In the genomic region with DNA sequence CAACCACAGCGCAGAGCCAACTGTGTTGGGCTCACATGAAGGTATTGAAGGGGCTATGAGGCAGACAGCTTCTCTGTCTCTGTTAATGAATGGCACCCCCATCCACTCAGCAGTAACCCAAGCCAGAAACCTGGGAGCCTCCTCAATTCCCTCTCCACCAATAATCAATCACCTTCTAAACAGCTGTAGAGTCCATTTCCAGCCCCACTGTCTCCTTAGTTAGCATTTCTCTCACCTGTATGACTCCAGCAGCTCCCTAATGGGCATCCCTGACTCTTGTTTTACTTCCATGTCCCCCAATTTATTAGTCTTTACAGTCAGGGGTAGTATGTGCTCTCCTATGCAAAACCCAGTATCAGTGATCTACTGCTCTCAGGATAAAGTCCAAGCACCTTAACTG, we compare ENCODE assay signal across 25 cellular contexts. TPM values are rescaled to one million over a fixed set of nuclear protein-coding genes. Genes with fewer than 3 reads are reported as not detected.
DNase-seq lines count a peak whose midpoint lies in the region; ATAC-seq and TF ChIP-seq lines count a peak whose summit lies in the region.
"Had no signal": no experiment of that assay in that cellular context is flagged by ENCODE, and none has a peak within 500 bp of the region (broad histone marks: within the 10 kb centered on the region; RNA-seq: fewer than 3 reads in every experiment).

No MANE protein-coding gene starts in this region.

- no peak for DNase-seq in CD4-positive, CD25-positive, alpha-beta regulatory T cell
- DNase-seq in CD4-positive, alpha-beta T cell, result no peak
- no peak for DNase-seq in activated naive CD8-positive, alpha-beta T cell treated with anti-CD3 and anti-CD28 coated beads for 36 hours
- DNase-seq in mucosa of descending colon, result no peak
- DNase-seq in SIG-M5 treated with dmso at 0.1 percent for 504 hours (lab: John Stamatoyannopoulos, UW; ENCODE audit: unreplicated experiment), result no peak
- DNase-seq in SHP77 (lab: John Stamatoyannopoulos, UW), result no peak
- DNase-seq in NCI-H1436 (lab: John Stamatoyannopoulos, UW), result no peak
- DNase-seq: C1 segment of cervical spinal cord; DMS53; H7; Karpas-422; NCI-H1092 treated with DMSO at 0.1 percent for 48 hours; NCI-H146; NCI-H1930; NCI-H2107; NCI-H446; NCI-H524 treated with DMSO at 0.1 percent for 48 hours; NCI-H82; NK-92 treated with Interleukin-12 subunit alpha and Interleukin-12 subunit beta, amount 100 ng/mL, for 24 hours; SHP77 treated with DMSO at 0.1 percent for 48 hours; SW 1271 had no signal

- H3K9me3 Mint-ChIP-seq in CD4-positive, CD25-positive, alpha-beta regulatory T cell, result no peaks in the 10 kb centered on the region
- no peaks in the 10 kb centered on the region for H3K9me3 Mint-ChIP-seq in CD4-positive, alpha-beta T cell
- no peaks in the 10 kb centered on the region for H3K9me3 Mint-ChIP-seq in activated naive CD8-positive, alpha-beta T cell treated with anti-CD3 and anti-CD28 coated beads for 36 hours

- peaks cover 34% of the 10 kb centered on the region for H3K36me3 Mint-ChIP-seq in CD4-positive, CD25-positive, alpha-beta regulatory T cell
- peaks cover 83% of the 10 kb centered on the region for H3K36me3 Mint-ChIP-seq in CD4-positive, alpha-beta T cell (ENCODE audit: low read depth)
- peaks cover 25% of the 10 kb centered on the region for H3K36me3 Mint-ChIP-seq in activated naive CD8-positive, alpha-beta T cell treated with anti-CD3 and anti-CD28 coated beads for 36 hours

- CTCF ChIA-PET in CD4-positive, alpha-beta T cell (lab: Charles Lee), result no interaction called here

- H3K27me3 Mint-ChIP-seq in CD4-positive, CD25-positive, alpha-beta regulatory T cell, result no peaks in the 10 kb centered on the region
- no peaks in the 10 kb centered on the region for H3K27me3 Mint-ChIP-seq in CD4-positive, alpha-beta T cell
- H3K27me3 Mint-ChIP-seq in activated naive CD8-positive, alpha-beta T cell treated with anti-CD3 and anti-CD28 coated beads for 36 hours, result no peaks in the 10 kb centered on the region

- no peak for TF ChIP-seq CTCF in CD4-positive, alpha-beta T cell (IDR thresholded peaks at IDR 0.05)
- TF ChIP-seq CTCF in mucosa of descending colon (IDR thresholded peaks at IDR 0.05), result no peak

- H3K4me3 ChIP-seq in CD4-positive, CD25-positive, alpha-beta regulatory T cell (ENCODE audit: low read depth, low read length), result no peak overlapping the region
- H3K4me3 ChIP-seq in mucosa of descending colon, result no peak overlapping the region
- H3K4me3 ChIP-seq: SK-N-MC had no signal

- ATAC-seq in CD4-positive, CD25-positive, alpha-beta regulatory T cell (ENCODE audit: low read depth in 2 of 2), result no peak
- ATAC-seq in CD4-positive, alpha-beta T cell (ENCODE audit: poor library complexity), result no peak
- peak; percentile 7 for ATAC-seq in mucosa of descending colon
- ATAC-seq: HepG2, Panc1 had no signal

- peaks cover 55% of the 10 kb centered on the region for H3K36me3 ChIP-seq in CD4-positive, CD25-positive, alpha-beta regulatory T cell (ENCODE audit: control insufficient read depth, insufficient read depth, low read length)
- peaks cover 4% of the 10 kb centered on the region for H3K36me3 ChIP-seq in mucosa of descending colon (ENCODE audit: low read depth)

- intact Hi-C loops in CD4-positive, alpha-beta T cell (cut with DNase I, micrococcal nuclease), result loop anchor here in 1 of 2 experiments (10.0 kb wide), 1 partner anchor 278 kb away; the partner anchor contains the start of gene ADAM22
- intact Hi-C loops in mucosa of descending colon (cut with DNase I, micrococcal nuclease), result no loop called here

- H3K27ac ChIP-seq in CD4-positive, CD25-positive, alpha-beta regulatory T cell (ENCODE audit: insufficient read depth, low read length, poor library complexity, severe bottlenecking), result no peak overlapping the region
- H3K27ac ChIP-seq in CD4-positive, alpha-beta T cell (ENCODE audit: low read depth, low read length), result no peak overlapping the region
- H3K27ac ChIP-seq: RWPE1, SK-N-MC had no signal

- no peaks in the 10 kb centered on the region for H3K27me3 ChIP-seq in CD4-positive, CD25-positive, alpha-beta regulatory T cell (ENCODE audit: control insufficient read depth, insufficient read depth, low read length)
- H3K27me3 ChIP-seq in CD4-positive, alpha-beta T cell (ENCODE audit: control insufficient read depth, insufficient read depth, low read length), result no peaks in the 10 kb centered on the region

- POLR2A ChIA-PET in CD4-positive, alpha-beta T cell (lab: Charles Lee), result no interaction called here

- H3K27ac Mint-ChIP-seq in CD4-positive, CD25-positive, alpha-beta regulatory T cell, result peak overlapping the region in 2 of 3 donors; percentile 54 to 59
- peak overlapping the region; percentile 2 for H3K27ac Mint-ChIP-seq in CD4-positive, alpha-beta T cell
- peak overlapping the region; percentile 59 for H3K27ac Mint-ChIP-seq in activated naive CD8-positive, alpha-beta T cell treated with anti-CD3 and anti-CD28 coated beads for 36 hours

- peaks cover 22% of the 10 kb centered on the region for H3K4me1 ChIP-seq in CD4-positive, CD25-positive, alpha-beta regulatory T cell (ENCODE audit: control insufficient read depth, insufficient read depth, low read length, poor library complexity, severe bottlenecking)
- peaks cover 6% of the 10 kb centered on the region for H3K4me1 ChIP-seq in mucosa of descending colon (ENCODE audit: low read depth)

- no peaks in the 10 kb centered on the region for H3K9me3 ChIP-seq in CD4-positive, CD25-positive, alpha-beta regulatory T cell (ENCODE audit: control insufficient read depth in 2 of 2, low read length in 2 of 2)
- no peaks in the 10 kb centered on the region for H3K9me3 ChIP-seq in CD4-positive, alpha-beta T cell (ENCODE audit: control insufficient read depth, low read length)
- H3K9me3 ChIP-seq in mucosa of descending colon, result no peaks in the 10 kb centered on the region

- H3K4me3 Mint-ChIP-seq in CD4-positive, CD25-positive, alpha-beta regulatory T cell, result no peak overlapping the region
- no peak overlapping the region for H3K4me3 Mint-ChIP-seq in CD4-positive, alpha-beta T cell
- no peak overlapping the region for H3K4me3 Mint-ChIP-seq in activated naive CD8-positive, alpha-beta T cell treated with anti-CD3 and anti-CD28 coated beads for 36 hours

- H3K4me1 Mint-ChIP-seq in CD4-positive, CD25-positive, alpha-beta regulatory T cell, result peaks cover 20 to 41% (median 29%) of the 10 kb centered on the region in 4 donors
- peaks cover 21% of the 10 kb centered on the region for H3K4me1 Mint-ChIP-seq in CD4-positive, alpha-beta T cell (ENCODE audit: low read depth)
- peaks cover 26% of the 10 kb centered on the region for H3K4me1 Mint-ChIP-seq in activated naive CD8-positive, alpha-beta T cell treated with anti-CD3 and anti-CD28 coated beads for 36 hours

RNA-seq across cellular contexts. Expression of gene SRI, which starts 6.9 kb away (rescaled TPM):
- total RNA-seq in CD4-positive, CD25-positive, alpha-beta regulatory T cell, result 53.5 TPM
- polyA plus RNA-seq in CD4-positive, CD25-positive, alpha-beta regulatory T cell, result 100 to 1,000 TPM; 229 to 318 (median 255) TPM
- 10 to 100 TPM; 44.3 to 45.7 TPM for total RNA-seq in CD4-positive, alpha-beta T cell
- 100 to 1,000 TPM; 201 to 206 TPM for total RNA-seq in activated naive CD8-positive, alpha-beta T cell treated with anti-CD3 and anti-CD28 coated beads for 36 hours
- total RNA-seq in mucosa of descending colon, result 100 to 1,000 TPM; 369 to 809 (median 670) TPM
- polyA plus RNA-seq: HepG2 had no signal

Comparison
In these comparisons a context has a peak if more than half of its experiments do, and no peak if none do; other contexts are left out.
1. H3K27ac Mint-ChIP-seq: peak in every context shown above with its lines; median percentile 59 in activated naive CD8-positive, alpha-beta T cell treated with anti-CD3 and anti-CD28 coated beads for 36 hours; 56 in CD4-positive, CD25-positive, alpha-beta regulatory T cell; 2 in CD4-positive, alpha-beta T cell.